ENCODE assay signal across 15 cellular contexts in genomic region chr12:78703820-78704525, GRCh38.
A peak's percentile ranks its signal among the peaks of the same experiment; 100 is the strongest.
DNase-seq lines count a peak whose midpoint lies in the region; ATAC-seq and TF ChIP-seq lines count a peak whose summit lies in the region.
"Had no signal": no experiment of that assay in that cellular context is flagged by ENCODE, and none has a peak within 500 bp of the region (broad histone marks: within the 10 kb centered on the region; RNA-seq: fewer than 3 reads in every experiment).

No MANE protein-coding gene starts in this region.

- TF ChIP-seq POLR2A in HCT116 (IDR thresholded peaks at IDR 0.05; ENCODE audit: borderline replicate concordance, extremely low read depth, insufficient read depth, insufficient read length): no peak

- H3K4me3 ChIP-seq in HCT116 (replicated peaks in 1 of 2; ENCODE audit: low read depth in 1 of 2, low read length in 2 of 2) (peak overlapping the region in 1 of 2 experiments; percentile 22; a peak in 1 of 4 replicates), SK-N-SH (ENCODE audit: low read depth in 2 of 2, low read length in 1 of 2) (0 out of 4 replicates have a peak overlapping the region, but pooled peaks of 1 of the 2 experiments have one; percentile 9), fibroblast of pulmonary artery (replicated peaks; ENCODE audit: low read depth, low read length) (no peak overlapping the region)
- H3K4me3 ChIP-seq: esophagus squamous epithelium had no signal

- 3% methylated on average over 3 of the region's 3 CpGs for WGBS in SK-N-SH (ENCODE audit: low lambda C conversion rate)

- ATAC-seq in HCT116 (peak; percentile 49; the same call in 1 of the 2 replicates), GM21381 (IDR thresholded peaks at IDR 0.05; ENCODE audit: unreplicated experiment) (no peak), HG03457 (IDR thresholded peaks at IDR 0.05; ENCODE audit: unreplicated experiment) (no peak)
- ATAC-seq: HepG2 had no signal

- CTCF ChIA-PET in HCT116 (lab: Charles Lee) (no interaction called here), SK-N-SH (lab: Yijun Ruan, JAX) (no interaction called here)

- no peaks in the 10 kb centered on the region for H3K27me3 ChIP-seq in HCT116 (ENCODE audit: insufficient read depth, low read length)
- no peaks in the 10 kb centered on the region for H3K27me3 ChIP-seq in SK-N-SH (ENCODE audit: insufficient read depth)
- H3K27me3 ChIP-seq: esophagus squamous epithelium had no signal

- peak overlapping the region; percentile 20; the same call in 1 of the 2 replicates for H3K27ac ChIP-seq in HCT116 (ENCODE audit: low read depth, low read length)
- peak overlapping the region; percentile 34 to 76; a peak in 3 of 4 replicates for H3K27ac ChIP-seq in SK-N-SH (ENCODE audit: low read depth in 2 of 2, low read length in 1 of 2)
- H3K27ac ChIP-seq: esophagus squamous epithelium had no signal

- H3K9me2 ChIP-seq in HCT116 (ENCODE audit: insufficient read depth): no peaks in the 10 kb centered on the region
- H3K9me2 ChIP-seq in SK-N-SH: no peaks in the 10 kb centered on the region

- DNase-seq in HCT116 (ENCODE audit: low read depth, low spot score) (peak; percentile 22), SK-N-SH (no peak), fibroblast of pulmonary artery (ENCODE audit: low read depth) (peak; percentile 80), stromal cell of bone marrow (ENCODE audit: low read depth) (peak; percentile 50), inferior parietal cortex (ENCODE audit: extremely low spot score) (no peak), iPS-NIHi7 (ENCODE audit: extremely low spot score) (no peak)
- DNase-seq: activated T-cell treated with anti-CD3 and anti-CD28 coated beads for 4 hours, anterior cingulate cortex, DND-41, esophagus squamous epithelium, NCI-H2029, substantia nigra had no signal

- H3K9me3 ChIP-seq in HCT116 (ENCODE audit: control insufficient read depth in 1 of 2, insufficient read depth in 1 of 2, low read depth in 1 of 2, low read length in 2 of 2): no peaks in the 10 kb centered on the region
- no peaks in the 10 kb centered on the region for H3K9me3 ChIP-seq in SK-N-SH
- H3K9me3 ChIP-seq: esophagus squamous epithelium had no signal

- RAD21 ChIA-PET in HCT116 (lab: Charles Lee; ENCODE audit: low non-redundant PET in 1 of 2, low total read pairs in 2 of 2, uncharacterized antibody in 2 of 2, unreplicated experiment in 2 of 2): interaction anchor here in 1 of 2 experiments (0.7 kb wide), 1 partner anchor 16 kb away, joined by 3 read pairs; no protein-coding TSS in a partner anchor

- H4K20me1 ChIP-seq in HCT116 (ENCODE audit: insufficient read depth) (no peaks in the 10 kb centered on the region), SK-N-SH (ENCODE audit: insufficient read depth) (no peaks in the 10 kb centered on the region)

- TF ChIP-seq EP300 in SK-N-SH (IDR thresholded peaks at IDR 0.05; ENCODE audit: borderline replicate concordance in 1 of 2, low read depth in 1 of 2, low read length in 1 of 2): peak in 1 of 2 experiments; percentile 90; a peak in 2 of 4 replicates

- no peak for TF ChIP-seq CTCF in HCT116 (IDR thresholded peaks at IDR 0.05 in 2 of 3, conservative IDR thresholded peaks at IDR 0.05 in 1 of 3; ENCODE audit: borderline replicate concordance in 1 of 3, insufficient read depth in 1 of 3, low read depth in 2 of 3, low read length in 2 of 3)
- TF ChIP-seq CTCF in SK-N-SH (IDR thresholded peaks at IDR 0.05): no peak
- TF ChIP-seq CTCF in fibroblast of pulmonary artery (IDR thresholded peaks at IDR 0.05; ENCODE audit: low read length, missing control alignments): no peak

- no peak for TF ChIP-seq RAD21 in HCT116 (IDR thresholded peaks at IDR 0.05; ENCODE audit: low read depth)
- no peak for TF ChIP-seq RAD21 in SK-N-SH (IDR thresholded peaks at IDR 0.05; ENCODE audit: low read length)

- POLR2A ChIA-PET in HCT116 (lab: Charles Lee) (no interaction called here), SK-N-SH (lab: Yijun Ruan, JAX) (no interaction called here)

- H3K9ac ChIP-seq in HCT116 (ENCODE audit: low read length) (no peak overlapping the region), SK-N-SH (peak overlapping the region; percentile 44; the same call in 1 of the 2 replicates)

- H3F3A ChIP-seq in SK-N-SH (replicated peaks; ENCODE audit: insufficient read depth): peaks cover 22% of the 10 kb centered on the region

- H2AFZ ChIP-seq in HCT116 (ENCODE audit: low read depth, low read length, poor library complexity, severe bottlenecking) (peak overlapping the region; percentile 91), SK-N-SH (ENCODE audit: low read depth) (peak overlapping the region; percentile 60; the same call in 1 of the 2 replicates)

- H3K36me3 ChIP-seq in HCT116 (ENCODE audit: control insufficient read depth in 1 of 2, insufficient read depth in 2 of 2, low read length in 2 of 2) (no peaks in the 10 kb centered on the region), SK-N-SH (replicated peaks in 1 of 2; ENCODE audit: control insufficient read depth in 1 of 2, insufficient read depth in 2 of 2, low read length in 1 of 2) (peaks cover 0 to 3% of the 10 kb centered on the region in 2 experiments)
- H3K36me3 ChIP-seq: esophagus squamous epithelium had no signal

- H3K79me2 ChIP-seq in HCT116 (ENCODE audit: insufficient read depth, low read length) (no peaks in the 10 kb centered on the region), SK-N-SH (ENCODE audit: insufficient read depth) (no peaks in the 10 kb centered on the region)

- no TSS peak for BruUV-seq in HCT116 (replicated peaks; lab: Mats Ljungman, UMichigan)

- H3K4me1 ChIP-seq in HCT116 (ENCODE audit: control insufficient read depth in 1 of 2, insufficient read depth in 2 of 2, low read length in 2 of 2) (peaks cover 0 to 19% of the 10 kb centered on the region in 2 experiments; a peak in 2 of 4 replicates), SK-N-SH (ENCODE audit: control insufficient read depth in 1 of 2, insufficient read depth in 2 of 2, low read depth in 1 of 2, low read length in 1 of 2) (peaks cover 0 to 23% of the 10 kb centered on the region in 2 experiments; a peak in 2 of 4 replicates)
- H3K4me1 ChIP-seq: esophagus squamous epithelium had no signal

- intact Hi-C loops in HCT116 (cut with micrococcal nuclease): no loop called here

- H3K4me2 ChIP-seq in HCT116 (ENCODE audit: low read length) (peak overlapping the region; percentile 58), SK-N-SH (peak overlapping the region; percentile 61)

TF ChIP-seq in HCT116, 20 proteins besides CTCF, POLR2A, EP300 and RAD21:
- peak; percentile 60; the same call in 1 of the 2 replicates for TF ChIP-seq SP1 (IDR thresholded peaks at IDR 0.05; ENCODE audit: low read depth)
- no peak for TF ChIP-seq SIN3A (IDR thresholded peaks at IDR 0.05; ENCODE audit: low read depth)
- no peak for TF ChIP-seq TCF7L2 (IDR thresholded peaks at IDR 0.05; ENCODE audit: borderline replicate concordance, extremely low read depth, insufficient read depth, insufficient read length)
- TF ChIP-seq FOSL1 (IDR thresholded peaks at IDR 0.05; ENCODE audit: low read depth): peak; percentile 69
- TF ChIP-seq CEBPB (IDR thresholded peaks at IDR 0.05; ENCODE audit: low read depth): peak; percentile 17; the same call in 1 of the 2 replicates
- peak; percentile 50; the same call in 1 of the 2 replicates for TF ChIP-seq JUND (IDR thresholded peaks at IDR 0.05)
- TF ChIP-seq EZH2 (IDR thresholded peaks at IDR 0.05): no peak
- TF ChIP-seq YY1 (IDR thresholded peaks at IDR 0.05; ENCODE audit: extremely low read depth, insufficient replicate concordance, low read depth, low read length): no peak
- no peak for TF ChIP-seq ATF3 (IDR thresholded peaks at IDR 0.05)
- TF ChIP-seq SRF (IDR thresholded peaks at IDR 0.05; ENCODE audit: low read depth): 0 out of 2 replicates have a peak, but pooled peaks have one; percentile 44
- TF ChIP-seq POLR2AphosphoS5 (IDR thresholded peaks at IDR 0.05; ENCODE audit: low read depth, low read length): no peak
- TF ChIP-seq MAX (IDR thresholded peaks at IDR 0.05): no peak
- no peak for TF ChIP-seq CBX3 (IDR thresholded peaks at IDR 0.05; ENCODE audit: low read depth)
- no peak for TF ChIP-seq EZH2phosphoT487 (IDR thresholded peaks at IDR 0.05; ENCODE audit: borderline replicate concordance)
TF ChIP-seq in HCT116: peak in this region for 5.

TF ChIP-seq in SK-N-SH, 30 proteins besides CTCF, POLR2A, EP300 and RAD21 (continues in another document):
- 0 out of 2 replicates have a peak, but pooled peaks have one; percentile 16 for TF ChIP-seq GABPA (IDR thresholded peaks at IDR 0.05; ENCODE audit: low read depth)
- peak; percentile 93 for TF ChIP-seq FOSL2 (IDR thresholded peaks at IDR 0.05; ENCODE audit: borderline replicate concordance, low read depth)
- peak; percentile 91 for TF ChIP-seq JUND (IDR thresholded peaks at IDR 0.05)
- TF ChIP-seq PBX3 (IDR thresholded peaks at IDR 0.05): peak; percentile 72
- TF ChIP-seq POLR2AphosphoS5 (IDR thresholded peaks at IDR 0.05; ENCODE audit: low read depth, low read length): peak; percentile 26; the same call in 1 of the 2 replicates
- TF ChIP-seq MEF2A (IDR thresholded peaks at IDR 0.05; ENCODE audit: borderline replicate concordance, low read depth): peak; percentile 72
- peak; percentile 78; the same call in 1 of the 2 replicates for TF ChIP-seq TCF12 (IDR thresholded peaks at IDR 0.05)
- TF ChIP-seq NFIC (IDR thresholded peaks at IDR 0.05; ENCODE audit: borderline replicate concordance): peak; percentile 64; the same call in 1 of the 2 replicates
- TF ChIP-seq RCOR1 (IDR thresholded peaks at IDR 0.05; ENCODE audit: low read length): no peak

Comparison
In these comparisons a context has a peak if more than half of its experiments do, and no peak if none do; other contexts are left out.
1. DNase-seq: peak in HCT116 (single experiment), fibroblast of pulmonary artery (single experiment) and stromal cell of bone marrow (single experiment); none in SK-N-SH (single experiment), inferior parietal cortex (single experiment) and iPS-NIHi7 (single experiment).
2. Of the 11 proteins assayed by ChIP-seq in both SK-N-SH and HCT116: peak only in SK-N-SH: POLR2AphosphoS5; only in HCT116: none; in both: JUND; in neither: 9.